3 cellular contexts compared by ENCODE assay signal in the genomic region with DNA sequence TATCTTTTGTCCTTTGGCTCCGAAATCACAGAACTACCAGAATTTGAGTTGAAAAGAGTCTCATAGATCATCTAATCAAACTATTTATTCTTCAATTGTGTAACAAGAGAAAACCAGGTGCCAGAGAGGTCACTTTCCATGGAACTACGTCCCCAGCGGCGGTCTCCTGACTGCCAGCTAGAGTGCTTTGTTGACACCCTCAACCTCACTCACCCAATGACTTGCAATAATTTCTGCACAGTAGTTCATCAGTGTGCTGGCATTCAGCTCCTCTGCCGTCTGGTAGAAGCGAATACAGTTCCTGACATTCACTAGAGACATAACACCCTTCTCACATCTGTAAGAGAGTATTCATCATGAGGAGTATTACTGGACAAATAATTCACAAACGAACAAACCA.
TF ChIP-seq lines count a peak whose summit lies in the region.

No MANE protein-coding gene starts in this region.

TF ChIP-seq in GM12891, 5 proteins besides CTCF, POLR2A, EP300 and RAD21:
- TF ChIP-seq POLR2AphosphoS5 (IDR thresholded peaks at IDR 0.05; ENCODE audit: low read depth, low read length), result no peak
- TF ChIP-seq POU2F2 (IDR thresholded peaks at IDR 0.05; ENCODE audit: low read depth, low read length), result no peak
- no peak for TF ChIP-seq PAX5 (IDR thresholded peaks at IDR 0.05; ENCODE audit: insufficient read depth, low read length, severe bottlenecking)
- no peak for TF ChIP-seq TAF1 (IDR thresholded peaks at IDR 0.05; ENCODE audit: low read depth, low read length)

TF ChIP-seq in WTC11, 78 proteins besides CTCF, POLR2A, EP300 and RAD21:
- TF ChIP-seq ZNF138 (CRISPR knock-in tag; conservative IDR thresholded peaks at IDR 0.05), result no peak
- no peak for TF ChIP-seq SP1 (CRISPR knock-in tag; conservative IDR thresholded peaks at IDR 0.05)
- TF ChIP-seq, protein P1, sequence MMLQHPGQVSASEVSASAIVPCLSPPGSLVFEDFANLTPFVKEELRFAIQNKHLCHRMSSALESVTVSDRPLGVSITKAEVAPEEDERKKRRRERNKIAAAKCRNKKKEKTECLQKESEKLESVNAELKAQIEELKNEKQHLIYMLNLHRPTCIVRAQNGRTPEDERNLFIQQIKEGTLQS (CRISPR knock-in tag; conservative IDR thresholded peaks at IDR 0.05), result no peak
- TF ChIP-seq, protein P2, sequence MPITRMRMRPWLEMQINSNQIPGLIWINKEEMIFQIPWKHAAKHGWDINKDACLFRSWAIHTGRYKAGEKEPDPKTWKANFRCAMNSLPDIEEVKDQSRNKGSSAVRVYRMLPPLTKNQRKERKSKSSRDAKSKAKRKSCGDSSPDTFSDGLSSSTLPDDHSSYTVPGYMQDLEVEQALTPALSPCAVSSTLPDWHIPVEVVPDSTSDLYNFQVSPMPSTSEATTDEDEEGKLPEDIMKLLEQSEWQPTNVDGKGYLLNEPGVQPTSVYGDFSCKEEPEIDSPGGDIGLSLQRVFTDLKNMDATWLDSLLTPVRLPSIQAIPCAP (CRISPR knock-in tag; IDR thresholded peaks at IDR 0.05), result no peak
- TF ChIP-seq FOXP1 (CRISPR knock-in tag; IDR thresholded peaks at IDR 0.05; ENCODE audit: borderline replicate concordance), result no peak
- no peak for TF ChIP-seq RORB (CRISPR knock-in tag; IDR thresholded peaks at IDR 0.05)
- TF ChIP-seq, protein P3, sequence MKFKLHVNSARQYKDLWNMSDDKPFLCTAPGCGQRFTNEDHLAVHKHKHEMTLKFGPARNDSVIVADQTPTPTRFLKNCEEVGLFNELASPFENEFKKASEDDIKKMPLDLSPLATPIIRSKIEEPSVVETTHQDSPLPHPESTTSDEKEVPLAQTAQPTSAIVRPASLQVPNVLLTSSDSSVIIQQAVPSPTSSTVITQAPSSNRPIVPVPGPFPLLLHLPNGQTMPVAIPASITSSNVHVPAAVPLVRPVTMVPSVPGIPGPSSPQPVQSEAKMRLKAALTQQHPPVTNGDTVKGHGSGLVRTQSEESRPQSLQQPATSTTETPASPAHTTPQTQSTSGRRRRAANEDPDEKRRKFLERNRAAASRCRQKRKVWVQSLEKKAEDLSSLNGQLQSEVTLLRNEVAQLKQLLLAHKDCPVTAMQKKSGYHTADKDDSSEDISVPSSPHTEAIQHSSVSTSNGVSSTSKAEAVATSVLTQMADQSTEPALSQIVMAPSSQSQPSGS (CRISPR knock-in tag; IDR thresholded peaks at IDR 0.05; ENCODE audit: borderline replicate concordance, low read depth), result no peak
- TF ChIP-seq, protein P4, sequence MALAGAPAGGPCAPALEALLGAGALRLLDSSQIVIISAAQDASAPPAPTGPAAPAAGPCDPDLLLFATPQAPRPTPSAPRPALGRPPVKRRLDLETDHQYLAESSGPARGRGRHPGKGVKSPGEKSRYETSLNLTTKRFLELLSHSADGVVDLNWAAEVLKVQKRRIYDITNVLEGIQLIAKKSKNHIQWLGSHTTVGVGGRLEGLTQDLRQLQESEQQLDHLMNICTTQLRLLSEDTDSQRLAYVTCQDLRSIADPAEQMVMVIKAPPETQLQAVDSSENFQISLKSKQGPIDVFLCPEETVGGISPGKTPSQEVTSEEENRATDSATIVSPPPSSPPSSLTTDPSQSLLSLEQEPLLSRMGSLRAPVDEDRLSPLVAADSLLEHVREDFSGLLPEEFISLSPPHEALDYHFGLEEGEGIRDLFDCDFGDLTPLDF (CRISPR knock-in tag; IDR thresholded peaks at IDR 0.05), result no peak
- TF ChIP-seq NFATC4 (CRISPR knock-in tag; IDR thresholded peaks at IDR 0.05), result no peak
- no peak for TF ChIP-seq ZNF317 (CRISPR knock-in tag; IDR thresholded peaks at IDR 0.05; ENCODE audit: borderline replicate concordance, low read depth)
- TF ChIP-seq, protein P5, sequence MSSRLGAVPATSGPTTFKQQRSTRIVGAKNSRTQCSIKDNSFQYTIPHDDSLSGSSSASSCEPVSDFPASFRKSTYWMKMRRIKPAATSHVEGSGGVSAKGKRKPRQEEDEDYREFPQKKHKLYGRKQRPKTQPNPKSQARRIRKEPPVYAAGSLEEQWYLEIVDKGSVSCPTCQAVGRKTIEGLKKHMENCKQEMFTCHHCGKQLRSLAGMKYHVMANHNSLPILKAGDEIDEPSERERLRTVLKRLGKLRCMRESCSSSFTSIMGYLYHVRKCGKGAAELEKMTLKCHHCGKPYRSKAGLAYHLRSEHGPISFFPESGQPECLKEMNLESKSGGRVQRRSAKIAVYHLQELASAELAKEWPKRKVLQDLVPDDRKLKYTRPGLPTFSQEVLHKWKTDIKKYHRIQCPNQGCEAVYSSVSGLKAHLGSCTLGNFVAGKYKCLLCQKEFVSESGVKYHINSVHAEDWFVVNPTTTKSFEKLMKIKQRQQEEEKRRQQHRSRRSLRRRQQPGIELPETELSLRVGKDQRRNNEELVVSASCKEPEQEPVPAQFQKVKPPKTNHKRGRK (CRISPR knock-in tag; IDR thresholded peaks at IDR 0.05; ENCODE audit: borderline replicate concordance), result no peak
- TF ChIP-seq ESRRA (CRISPR knock-in tag; IDR thresholded peaks at IDR 0.05; ENCODE audit: borderline replicate concordance), result no peak
- TF ChIP-seq SMAD3 (CRISPR knock-in tag; IDR thresholded peaks at IDR 0.05; ENCODE audit: borderline replicate concordance), result no peak
- TF ChIP-seq TEAD1 (CRISPR knock-in tag; IDR thresholded peaks at IDR 0.05), result no peak
- TF ChIP-seq ETV6 (CRISPR knock-in tag; IDR thresholded peaks at IDR 0.05), result no peak
- TF ChIP-seq, protein P6, sequence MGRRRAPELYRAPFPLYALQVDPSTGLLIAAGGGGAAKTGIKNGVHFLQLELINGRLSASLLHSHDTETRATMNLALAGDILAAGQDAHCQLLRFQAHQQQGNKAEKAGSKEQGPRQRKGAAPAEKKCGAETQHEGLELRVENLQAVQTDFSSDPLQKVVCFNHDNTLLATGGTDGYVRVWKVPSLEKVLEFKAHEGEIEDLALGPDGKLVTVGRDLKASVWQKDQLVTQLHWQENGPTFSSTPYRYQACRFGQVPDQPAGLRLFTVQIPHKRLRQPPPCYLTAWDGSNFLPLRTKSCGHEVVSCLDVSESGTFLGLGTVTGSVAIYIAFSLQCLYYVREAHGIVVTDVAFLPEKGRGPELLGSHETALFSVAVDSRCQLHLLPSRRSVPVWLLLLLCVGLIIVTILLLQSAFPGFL (CRISPR knock-in tag; IDR thresholded peaks at IDR 0.05; ENCODE audit: borderline replicate concordance), result no peak
- no peak for TF ChIP-seq TP53 (CRISPR knock-in tag; IDR thresholded peaks at IDR 0.05)
- no peak for TF ChIP-seq JAZF1 (CRISPR knock-in tag; IDR thresholded peaks at IDR 0.05)
- no peak for TF ChIP-seq ZBTB21 (CRISPR knock-in tag; IDR thresholded peaks at IDR 0.05; ENCODE audit: borderline replicate concordance)

TF ChIP-seq in HepG2, 621 proteins besides CTCF, POLR2A, EP300 and RAD21:
- TF ChIP-seq ZNF775 (CRISPR knock-in tag; IDR thresholded peaks at IDR 0.05; ENCODE audit: borderline replicate concordance) (no peak), NFE2L2 (IDR thresholded peaks at IDR 0.05; ENCODE audit: low read length) (0 out of 2 replicates have a peak, but pooled peaks have one; percentile 24), ZNF674 (CRISPR knock-in tag; IDR thresholded peaks at IDR 0.05; ENCODE audit: low read depth) (no peak), ZNF333 (CRISPR knock-in tag; IDR thresholded peaks at IDR 0.05; ENCODE audit: borderline replicate concordance) (no peak)
- TF ChIP-seq, protein P7, sequence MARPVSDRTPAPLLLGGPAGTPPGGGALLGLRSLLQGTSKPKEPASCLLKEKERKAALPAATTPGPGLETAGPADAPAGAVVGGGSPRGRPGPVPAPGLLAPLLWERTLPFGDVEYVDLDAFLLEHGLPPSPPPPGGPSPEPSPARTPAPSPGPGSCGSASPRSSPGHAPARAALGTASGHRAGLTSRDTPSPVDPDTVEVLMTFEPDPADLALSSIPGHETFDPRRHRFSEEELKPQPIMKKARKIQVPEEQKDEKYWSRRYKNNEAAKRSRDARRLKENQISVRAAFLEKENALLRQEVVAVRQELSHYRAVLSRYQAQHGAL (CRISPR knock-in tag; IDR thresholded peaks at IDR 0.05; ENCODE audit: not compliant biosample characterization), result no peak
- TF ChIP-seq, protein P8, sequence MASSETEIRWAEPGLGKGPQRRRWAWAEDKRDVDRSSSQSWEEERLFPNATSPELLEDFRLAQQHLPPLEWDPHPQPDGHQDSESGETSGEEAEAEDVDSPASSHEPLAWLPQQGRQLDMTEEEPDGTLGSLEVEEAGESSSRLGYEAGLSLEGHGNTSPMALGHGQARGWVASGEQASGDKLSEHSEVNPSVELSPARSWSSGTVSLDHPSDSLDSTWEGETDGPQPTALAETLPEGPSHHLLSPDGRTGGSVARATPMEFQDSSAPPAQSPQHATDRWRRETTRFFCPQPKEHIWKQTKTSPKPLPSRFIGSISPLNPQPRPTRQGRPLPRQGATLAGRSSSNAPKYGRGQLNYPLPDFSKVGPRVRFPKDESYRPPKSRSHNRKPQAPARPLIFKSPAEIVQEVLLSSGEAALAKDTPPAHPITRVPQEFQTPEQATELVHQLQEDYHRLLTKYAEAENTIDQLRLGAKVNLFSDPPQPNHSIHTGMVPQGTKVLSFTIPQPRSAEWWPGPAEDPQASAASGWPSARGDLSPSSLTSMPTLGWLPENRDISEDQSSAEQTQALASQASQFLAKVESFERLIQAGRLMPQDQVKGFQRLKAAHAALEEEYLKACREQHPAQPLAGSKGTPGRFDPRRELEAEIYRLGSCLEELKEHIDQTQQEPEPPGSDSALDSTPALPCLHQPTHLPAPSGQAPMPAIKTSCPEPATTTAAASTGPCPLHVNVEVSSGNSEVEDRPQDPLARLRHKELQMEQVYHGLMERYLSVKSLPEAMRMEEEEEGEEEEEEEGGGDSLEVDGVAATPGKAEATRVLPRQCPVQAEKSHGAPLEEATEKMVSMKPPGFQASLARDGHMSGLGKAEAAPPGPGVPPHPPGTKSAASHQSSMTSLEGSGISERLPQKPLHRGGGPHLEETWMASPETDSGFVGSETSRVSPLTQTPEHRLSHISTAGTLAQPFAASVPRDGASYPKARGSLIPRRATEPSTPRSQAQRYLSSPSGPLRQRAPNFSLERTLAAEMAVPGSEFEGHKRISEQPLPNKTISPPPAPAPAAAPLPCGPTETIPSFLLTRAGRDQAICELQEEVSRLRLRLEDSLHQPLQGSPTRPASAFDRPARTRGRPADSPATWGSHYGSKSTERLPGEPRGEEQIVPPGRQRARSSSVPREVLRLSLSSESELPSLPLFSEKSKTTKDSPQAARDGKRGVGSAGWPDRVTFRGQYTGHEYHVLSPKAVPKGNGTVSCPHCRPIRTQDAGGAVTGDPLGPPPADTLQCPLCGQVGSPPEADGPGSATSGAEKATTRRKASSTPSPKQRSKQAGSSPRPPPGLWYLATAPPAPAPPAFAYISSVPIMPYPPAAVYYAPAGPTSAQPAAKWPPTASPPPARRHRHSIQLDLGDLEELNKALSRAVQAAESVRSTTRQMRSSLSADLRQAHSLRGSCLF (CRISPR knock-in tag; IDR thresholded peaks at IDR 0.05; ENCODE audit: borderline replicate concordance), result no peak
